In the genomic region with DNA sequence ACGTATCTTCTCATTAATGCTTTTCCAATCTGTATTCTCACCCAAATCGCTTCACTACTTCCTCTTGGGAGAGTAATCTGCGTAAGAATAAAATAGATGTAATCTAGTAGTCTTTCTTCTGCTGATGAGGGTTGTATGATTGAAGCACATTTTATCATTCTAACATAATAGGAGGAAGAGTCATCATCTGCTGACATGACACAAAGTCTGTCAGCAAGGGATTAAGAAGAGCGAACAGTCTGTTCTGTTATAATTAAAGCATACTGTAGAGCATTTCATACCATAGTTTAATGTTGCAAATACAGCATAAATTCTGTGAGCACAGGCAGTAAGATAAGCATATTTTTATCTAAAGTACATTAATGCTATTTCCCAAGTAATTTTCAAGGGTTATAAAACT, we compare ENCODE assay signal across 33 cellular contexts. TPM values are rescaled to one million over a fixed set of nuclear protein-coding genes. Genes with fewer than 3 reads are reported as not detected.
"Had no signal": no experiment of that assay in that cellular context is flagged by ENCODE, and none has a peak within 500 bp of the region (broad histone marks: within the 10 kb centered on the region; RNA-seq: fewer than 3 reads in every experiment).

No MANE protein-coding gene starts in this region.

- H3K36me3 ChIP-seq: esophagus squamous epithelium, heart right ventricle, lower lobe of right lung, neutrophil, pancreas, suprapubic skin, transverse colon, upper lobe of right lung, uterus had no signal

- H3K27ac Mint-ChIP-seq: effector memory CD8-positive, alpha-beta T cell; immature natural killer cell; natural killer cell; stimulated activated naive CD8-positive, alpha-beta T cell treated with anti-CD3 and anti-CD28 coated beads, Interleukin-15, amount 100 ng/mL, for 72 hours had no signal

- H3K27me3 Mint-ChIP-seq: stimulated activated naive CD8-positive, alpha-beta T cell treated with anti-CD3 and anti-CD28 coated beads, Interleukin-15, amount 100 ng/mL, for 72 hours had no signal

- DNase-seq: cortex of kidney; effector memory CD8-positive, alpha-beta T cell; erythroblast; esophagus squamous epithelium; foreskin melanocyte; glutamatergic neuron; heart right ventricle; hypothalamus; immature natural killer cell; islet precursor cell; left ventricle myocardium superior; lower lobe of right lung; natural killer cell; pancreas; stimulated activated CD4-positive, alpha-beta T cell treated with anti-CD3 and anti-CD28 coated beads, Interleukin-12 subunit alpha, Interleukin-12 subunit beta, amount 100 ng/mL, for 4 hours; stimulated activated CD4-positive, alpha-beta T cell treated with anti-CD3 and anti-CD28 coated beads, Interleukin-1b, Interleukin-23, amount 100 ng/mL, for 48 hours; stimulated activated CD4-positive, alpha-beta T cell treated with anti-CD3 and anti-CD28 coated beads, Interleukin-4, amount 100 ng/mL, for 1 hour; stimulated activated CD8-positive, alpha-beta memory T cell treated with anti-CD3 and anti-CD28 coated beads, Interleukin-4, amount 100 ng/mL, for 48 hours; stimulated activated naive CD4-positive, alpha-beta T cell; stimulated activated naive CD8-positive, alpha-beta T cell treated with anti-CD3 and anti-CD28 coated beads, Interleukin-15, amount 100 ng/mL, for 72 hours; transverse colon; upper lobe of right lung; uterus had no signal

- H3K4me2 ChIP-seq: smooth muscle cell had no signal

- ATAC-seq: effector memory CD8-positive, alpha-beta T cell; heart right ventricle; left ventricle myocardium superior; lower lobe of right lung; natural killer cell; pancreas; sciatic nerve; stimulated activated naive CD8-positive, alpha-beta T cell treated with anti-CD3 and anti-CD28 coated beads, Interleukin-15, amount 100 ng/mL, for 72 hours; upper lobe of right lung had no signal

- H3K4me3 Mint-ChIP-seq: effector memory CD8-positive, alpha-beta T cell; immature natural killer cell; natural killer cell; neural crest cell; stimulated activated naive CD8-positive, alpha-beta T cell treated with anti-CD3 and anti-CD28 coated beads, Interleukin-15, amount 100 ng/mL, for 72 hours had no signal

- H3K27ac ChIP-seq: esophagus squamous epithelium, heart right ventricle, lower lobe of right lung, neutrophil, pancreas, suprapubic skin, transverse colon, upper lobe of right lung, uterus had no signal

- FAIRE-seq: endometrium, pancreas had no signal

- H3K9me3 Mint-ChIP-seq: effector memory CD8-positive, alpha-beta T cell; immature natural killer cell; natural killer cell; stimulated activated naive CD8-positive, alpha-beta T cell treated with anti-CD3 and anti-CD28 coated beads, Interleukin-15, amount 100 ng/mL, for 72 hours had no signal

- H3K9me3 ChIP-seq: esophagus squamous epithelium, heart right ventricle, lower lobe of right lung, neutrophil, pancreas, suprapubic skin, transverse colon, upper lobe of right lung, uterus had no signal

- H3K4me1 Mint-ChIP-seq: immature natural killer cell, natural killer cell, neural crest cell had no signal

- H3K36me3 Mint-ChIP-seq: immature natural killer cell, natural killer cell had no signal

- H3K4me1 ChIP-seq: heart right ventricle, lower lobe of right lung, pancreas, transverse colon, upper lobe of right lung, uterus had no signal

- H3K27me3 ChIP-seq: esophagus squamous epithelium, heart right ventricle, neutrophil, pancreas, suprapubic skin, transverse colon, upper lobe of right lung, uterus had no signal

- H3K4me3 ChIP-seq: esophagus squamous epithelium, heart right ventricle, lower lobe of right lung, pancreas, smooth muscle cell, suprapubic skin, transverse colon, upper lobe of right lung, uterus had no signal

RNA-seq across cellular contexts. Expression of a gene that starts 10.4 kb away (rescaled TPM):
- total RNA-seq: dermis microvascular lymphatic vessel endothelial cell, esophagus squamous epithelium, left ventricle myocardium superior, lower lobe of right lung, mesenteric fat pad, neural crest cell, omental fat pad, pancreas, sciatic nerve, smooth muscle cell, suprapubic skin, upper lobe of right lung, uterus had no signal
- polyA plus RNA-seq: heart right ventricle, immature natural killer cell, smooth muscle cell, thymus had no signal
